8 cellular contexts compared by ENCODE assay signal in genomic region chr1:145845514-145846161, GRCh38. TPM values are rescaled to one million over a fixed set of nuclear protein-coding genes. Genes with fewer than 3 reads are reported as not detected.
DNase-seq lines count a peak whose midpoint lies in the region; ATAC-seq and TF ChIP-seq lines count a peak whose summit lies in the region.

Gene NUDT17, plus strand, starts transcription at chr1:145845630. Its CDS starts 11 bp downstream, at chr1:145845641.

- peaks cover 7% of the 10 kb centered on the region for H3K4me1 ChIP-seq in Caco-2

- H3K4me3 Mint-ChIP-seq in Caco-2 (ENCODE audit: unreplicated experiment), result no peak within 1 kb of the TSS
- H3K4me3 Mint-ChIP-seq in activated T-cell treated with anti-CD3 and anti-CD28 coated beads, Interleukin-2, amount 50 U/mL, for 72 hours, result no peak within 1 kb of the TSS
- H3K4me3 Mint-ChIP-seq in nephron progenitor cell, result no peak within 1 kb of the TSS
- H3K4me3 Mint-ChIP-seq in stimulated activated naive CD8-positive, alpha-beta T cell treated with anti-CD3 and anti-CD28 coated beads, Interleukin-15, amount 100 ng/mL, for 72 hours, result no peak within 1 kb of the TSS

- intact Hi-C loops in Caco-2 (cut with micrococcal nuclease; ENCODE audit: unreplicated experiment), result loop anchor here (1.0 to 2.0 kb wide), 3 partner anchors 13 to 167 kb away; partner anchors contain the start of gene ITGA10

- POLR2A ChIA-PET in Caco-2 (lab: Charles Lee), result interaction anchor here (0.6 to 4.0 kb wide), 3 partner anchors 14 to 82 kb away, joined by 3 to 30 read pairs (median 4); partner anchors contain the start of genes PIAS3 and RBM8A

- CTCF ChIA-PET in Caco-2 (lab: Charles Lee), result interaction anchor here (0.6 to 6.5 kb wide), 27 partner anchors 12 to 260 kb away, joined by 3 to 136 read pairs (median 4); partner anchors contain the start of genes ANKRD34A, ANKRD35, ITGA10 and LIX1L

- H3K27ac Mint-ChIP-seq in Caco-2 (ENCODE audit: unreplicated experiment), result no peak within 1 kb of the TSS
- no peak within 1 kb of the TSS for H3K27ac Mint-ChIP-seq in activated T-cell treated with anti-CD3 and anti-CD28 coated beads, Interleukin-2, amount 50 U/mL, for 72 hours
- H3K27ac Mint-ChIP-seq in nephron progenitor cell, result no peak within 1 kb of the TSS
- peak within 1 kb of the TSS in 1 of 2 donors; percentile 74 for H3K27ac Mint-ChIP-seq in stimulated activated naive CD8-positive, alpha-beta T cell treated with anti-CD3 and anti-CD28 coated beads, Interleukin-15, amount 100 ng/mL, for 72 hours

- H3K27me3 Mint-ChIP-seq in Caco-2 (ENCODE audit: insufficient read depth, unreplicated experiment), result no peaks in the 10 kb centered on the region
- no peaks in the 10 kb centered on the region for H3K27me3 Mint-ChIP-seq in activated T-cell treated with anti-CD3 and anti-CD28 coated beads, Interleukin-2, amount 50 U/mL, for 72 hours (ENCODE audit: low read depth)
- no peaks in the 10 kb centered on the region for H3K27me3 Mint-ChIP-seq in nephron progenitor cell (ENCODE audit: low read depth, poor library complexity)
- no peaks in the 10 kb centered on the region for H3K27me3 Mint-ChIP-seq in stimulated activated naive CD8-positive, alpha-beta T cell treated with anti-CD3 and anti-CD28 coated beads, Interleukin-15, amount 100 ng/mL, for 72 hours

- no peaks in the 10 kb centered on the region for H3K9me3 ChIP-seq in Caco-2

- no peaks in the 10 kb centered on the region for H3K4me1 Mint-ChIP-seq in Caco-2 (ENCODE audit: low read depth, unreplicated experiment)
- peaks cover 14% of the 10 kb centered on the region for H3K4me1 Mint-ChIP-seq in activated T-cell treated with anti-CD3 and anti-CD28 coated beads, Interleukin-2, amount 50 U/mL, for 72 hours (ENCODE audit: low read depth)
- peaks cover 7% of the 10 kb centered on the region for H3K4me1 Mint-ChIP-seq in nephron progenitor cell
- H3K4me1 Mint-ChIP-seq in stimulated activated naive CD8-positive, alpha-beta T cell treated with anti-CD3 and anti-CD28 coated beads, Interleukin-15, amount 100 ng/mL, for 72 hours, result peaks cover 9% of the 10 kb centered on the region

- peaks cover 4% of the 10 kb centered on the region for H3K36me3 ChIP-seq in Caco-2 (ENCODE audit: control insufficient read depth, insufficient read depth, low read length)

- H3K9me3 Mint-ChIP-seq in Caco-2 (ENCODE audit: unreplicated experiment) (no peaks in the 10 kb centered on the region), nephron progenitor cell (no peaks in the 10 kb centered on the region)
- H3K9me3 Mint-ChIP-seq in activated T-cell treated with anti-CD3 and anti-CD28 coated beads, Interleukin-2, amount 50 U/mL, for 72 hours, result no peaks in the 10 kb centered on the region
- H3K9me3 Mint-ChIP-seq in stimulated activated naive CD8-positive, alpha-beta T cell treated with anti-CD3 and anti-CD28 coated beads, Interleukin-15, amount 100 ng/mL, for 72 hours, result no peaks in the 10 kb centered on the region

- H3K36me3 Mint-ChIP-seq in Caco-2 (ENCODE audit: insufficient read depth, unreplicated experiment) (peaks cover 27% of the 10 kb centered on the region), nephron progenitor cell (ENCODE audit: low read depth) (peaks cover 30% of the 10 kb centered on the region)
- peaks cover 0 to 7% of the 10 kb centered on the region in 2 donors for H3K36me3 Mint-ChIP-seq in activated T-cell treated with anti-CD3 and anti-CD28 coated beads, Interleukin-2, amount 50 U/mL, for 72 hours (ENCODE audit: insufficient read depth in 2 of 2)

- no TSS peak for BruUV-seq in Caco-2 (replicated peaks; lab: Mats Ljungman, UMichigan)

- DNase-seq in Caco-2 (peak; percentile 81 to 84), HUDEP-2 (lab: John Stamatoyannopoulos, UW; ENCODE audit: unreplicated experiment in 76 of 76) (peak in 71 of 76 experiments; percentile 12 to 83 (median 65)), fibroblast of peridontal ligament (ENCODE audit: extremely low read depth) (peak; percentile 64), nephron progenitor cell (peak; percentile 87)
- peak; percentile 82 to 84 for DNase-seq in activated T-cell treated with anti-CD3 and anti-CD28 coated beads, Interleukin-2, amount 50 U/mL, for 72 hours
- peak; percentile 77 to 80 for DNase-seq in stimulated activated naive CD8-positive, alpha-beta T cell treated with anti-CD3 and anti-CD28 coated beads, Interleukin-15, amount 100 ng/mL, for 72 hours

- ATAC-seq in GM19455 (IDR thresholded peaks at IDR 0.05; ENCODE audit: unreplicated experiment), result peak; percentile 55
- peak; percentile 81 to 85 for ATAC-seq in activated T-cell treated with anti-CD3 and anti-CD28 coated beads, Interleukin-2, amount 50 U/mL, for 72 hours (replicated peaks in 1 of 2)
- ATAC-seq in stimulated activated naive CD8-positive, alpha-beta T cell treated with anti-CD3 and anti-CD28 coated beads, Interleukin-15, amount 100 ng/mL, for 72 hours, result peak; percentile 83

- no peaks in the 10 kb centered on the region for H3K27me3 ChIP-seq in Caco-2 (replicated peaks; ENCODE audit: control insufficient read depth, insufficient read depth, low read length)

- TF ChIP-seq CTCF in Caco-2 (IDR thresholded peaks at IDR 0.05; ENCODE audit: insufficient read depth in 1 of 2, low read depth in 1 of 2, low read length in 1 of 2, severe bottlenecking in 1 of 2, unreplicated experiment in 1 of 2), result peak; percentile 91 to 96
- peak; percentile 94 for TF ChIP-seq CTCF in nephron progenitor cell (IDR thresholded peaks at IDR 0.05)

- H3K4me3 ChIP-seq in Caco-2 (ENCODE audit: low read depth, low read length), result peak within 1 kb of the TSS; percentile 61

TF ChIP-seq in PFSK-1, 5 proteins besides CTCF, POLR2A, EP300 and RAD21:
- TF ChIP-seq POLR2AphosphoS5 (IDR thresholded peaks at IDR 0.05; ENCODE audit: low read depth, low read length), result peak; percentile 67; the same call in 1 of the 2 replicates
- no peak for TF ChIP-seq SIN3A (IDR thresholded peaks at IDR 0.05; ENCODE audit: borderline replicate concordance, insufficient read depth, low read length)
- TF ChIP-seq FOXP2 (optimal IDR thresholded peaks at IDR 0.05; ENCODE audit: borderline replicate concordance, extremely low read depth, extremely low read length, insufficient read depth), result peak; percentile 73
- TF ChIP-seq, protein P1, sequence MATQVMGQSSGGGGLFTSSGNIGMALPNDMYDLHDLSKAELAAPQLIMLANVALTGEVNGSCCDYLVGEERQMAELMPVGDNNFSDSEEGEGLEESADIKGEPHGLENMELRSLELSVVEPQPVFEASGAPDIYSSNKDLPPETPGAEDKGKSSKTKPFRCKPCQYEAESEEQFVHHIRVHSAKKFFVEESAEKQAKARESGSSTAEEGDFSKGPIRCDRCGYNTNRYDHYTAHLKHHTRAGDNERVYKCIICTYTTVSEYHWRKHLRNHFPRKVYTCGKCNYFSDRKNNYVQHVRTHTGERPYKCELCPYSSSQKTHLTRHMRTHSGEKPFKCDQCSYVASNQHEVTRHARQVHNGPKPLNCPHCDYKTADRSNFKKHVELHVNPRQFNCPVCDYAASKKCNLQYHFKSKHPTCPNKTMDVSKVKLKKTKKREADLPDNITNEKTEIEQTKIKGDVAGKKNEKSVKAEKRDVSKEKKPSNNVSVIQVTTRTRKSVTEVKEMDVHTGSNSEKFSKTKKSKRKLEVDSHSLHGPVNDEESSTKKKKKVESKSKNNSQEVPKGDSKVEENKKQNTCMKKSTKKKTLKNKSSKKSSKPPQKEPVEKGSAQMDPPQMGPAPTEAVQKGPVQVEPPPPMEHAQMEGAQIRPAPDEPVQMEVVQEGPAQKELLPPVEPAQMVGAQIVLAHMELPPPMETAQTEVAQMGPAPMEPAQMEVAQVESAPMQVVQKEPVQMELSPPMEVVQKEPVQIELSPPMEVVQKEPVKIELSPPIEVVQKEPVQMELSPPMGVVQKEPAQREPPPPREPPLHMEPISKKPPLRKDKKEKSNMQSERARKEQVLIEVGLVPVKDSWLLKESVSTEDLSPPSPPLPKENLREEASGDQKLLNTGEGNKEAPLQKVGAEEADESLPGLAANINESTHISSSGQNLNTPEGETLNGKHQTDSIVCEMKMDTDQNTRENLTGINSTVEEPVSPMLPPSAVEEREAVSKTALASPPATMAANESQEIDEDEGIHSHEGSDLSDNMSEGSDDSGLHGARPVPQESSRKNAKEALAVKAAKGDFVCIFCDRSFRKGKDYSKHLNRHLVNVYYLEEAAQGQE (IDR thresholded peaks at IDR 0.05; ENCODE audit: insufficient read depth in 1 of 2, low read depth in 2 of 2, low read length in 2 of 2), result no peak
- TF ChIP-seq TAF1 (IDR thresholded peaks at IDR 0.05; ENCODE audit: borderline replicate concordance, insufficient read depth, low read length), result no peak

RNA-seq across cellular contexts. Expression of gene NUDT17, which starts in this region (rescaled TPM):
- total RNA-seq in Caco-2 (2022), result 4.8 and 6.4 TPM in 2 replicates
- 4.4 TPM for polyA plus RNA-seq in PFSK-1 (2012; ENCODE audit: insufficient read length, low read depth)
- 10 to 100 TPM in 1 of 2 donors, 1 to 10 TPM in 1; 6.6 to 10.6 TPM for total RNA-seq in activated T-cell treated with anti-CD3 and anti-CD28 coated beads, Interleukin-2, amount 50 U/mL, for 72 hours

Comparison
In these comparisons a context has a peak if more than half of its experiments do, and no peak if none do; other contexts are left out.
1. Peak in every context shown above with its lines: DNase-seq, ATAC-seq and H3K4me3 ChIP-seq.